In genomic region chr3:10319804-10320203, GRCh38 we compare ENCODE assay signal across 8 cellular contexts. TPM values are rescaled to one million over a fixed set of nuclear protein-coding genes. Genes with fewer than 3 reads are reported as not detected.
DNase-seq lines count a peak whose midpoint lies in the region; ATAC-seq, FAIRE-seq and TF ChIP-seq lines count a peak whose summit lies in the region.

No MANE protein-coding gene starts in this region.

- H3K4me1 ChIP-seq in Caco-2: peaks cover 22% of the 10 kb centered on the region
- no peaks in the 10 kb centered on the region for H3K4me1 ChIP-seq in RWPE2 (ENCODE audit: insufficient read depth, poor library complexity, severe bottlenecking)
- peaks cover 7 to 36% (median 14%) of the 10 kb centered on the region in 3 donors for H3K4me1 ChIP-seq in esophagus squamous epithelium
- no peaks in the 10 kb centered on the region for H3K4me1 ChIP-seq in pancreas

- TF ChIP-seq CTCF in Caco-2 (IDR thresholded peaks at IDR 0.05; ENCODE audit: insufficient read depth in 1 of 2, low read depth in 1 of 2, low read length in 1 of 2, severe bottlenecking in 1 of 2, unreplicated experiment in 1 of 2) (no peak), RWPE2 (IDR thresholded peaks at IDR 0.05; ENCODE audit: poor library complexity, severe bottlenecking) (no peak), esophagus squamous epithelium (IDR thresholded peaks at IDR 0.05) (no peak), pancreas (IDR thresholded peaks at IDR 0.05) (no peak), GM13976 (IDR thresholded peaks at IDR 0.05; ENCODE audit: borderline replicate concordance, control extremely low read depth, extremely low read depth, insufficient read depth, missing control alignments) (no peak)

- no peaks in the 10 kb centered on the region for H3K9me3 Mint-ChIP-seq in Caco-2 (ENCODE audit: unreplicated experiment)

- DNase-seq in Caco-2: no peak
- DNase-seq in RWPE2 (ENCODE audit: low spot score): no peak
- no peak for DNase-seq in esophagus squamous epithelium (lab: John Stamatoyannopoulos, UW)
- no peak for DNase-seq in pancreas
- no peak for DNase-seq in GM13976 (ENCODE audit: low spot score)
- no peak for DNase-seq in HPDE6-E6E7 (ENCODE audit: extremely low spot score)

- H3K27me3 Mint-ChIP-seq in Caco-2 (ENCODE audit: insufficient read depth, unreplicated experiment): no peaks in the 10 kb centered on the region

- peak overlapping the region; percentile 90 for H3K27ac Mint-ChIP-seq in Caco-2 (ENCODE audit: unreplicated experiment)

- CTCF ChIA-PET in Caco-2 (lab: Charles Lee): no interaction called here

- no TSS peak for BruUV-seq in Caco-2 (replicated peaks; lab: Mats Ljungman, UMichigan)

- H3K27me3 ChIP-seq in Caco-2 (replicated peaks; ENCODE audit: control insufficient read depth, insufficient read depth, low read length) (no peaks in the 10 kb centered on the region), RWPE2 (ENCODE audit: insufficient read depth, poor library complexity, severe bottlenecking) (no peaks in the 10 kb centered on the region), esophagus squamous epithelium (no peaks in the 10 kb centered on the region), pancreas (no peaks in the 10 kb centered on the region)

- WGBS in esophagus squamous epithelium, 2 donors: 8 to 10% methylated on average over 2 of the region's 3 CpGs
- 2 to 6% methylated on average over 3 of the region's 3 CpGs for WGBS in pancreas, 2 donors

- H3K4me1 Mint-ChIP-seq in Caco-2 (ENCODE audit: low read depth, unreplicated experiment): no peaks in the 10 kb centered on the region

- H3K27ac ChIP-seq in RWPE2 (ENCODE audit: poor library complexity, severe bottlenecking): no peak overlapping the region
- peak overlapping the region in 3 of 4 donors; percentile 23 to 91 (median 91) for H3K27ac ChIP-seq in esophagus squamous epithelium
- H3K27ac ChIP-seq in pancreas: no peak overlapping the region

- H3K36me3 ChIP-seq in Caco-2 (ENCODE audit: control insufficient read depth, insufficient read depth, low read length) (peaks cover 5% of the 10 kb centered on the region), RWPE2 (ENCODE audit: low read depth) (peaks cover 40% of the 10 kb centered on the region), esophagus squamous epithelium (peaks cover 12 to 44% (median 27%) of the 10 kb centered on the region in 3 donors), pancreas (peaks cover 0 to 21% (median 5%) of the 10 kb centered on the region in 3 donors)

- no peak for TF ChIP-seq POLR2A in esophagus squamous epithelium (IDR thresholded peaks at IDR 0.05)

- intact Hi-C loops in Caco-2 (cut with micrococcal nuclease; ENCODE audit: unreplicated experiment): no loop called here
- intact Hi-C loops in esophagus squamous epithelium (cut with DNase I): no loop called here
- intact Hi-C loops in pancreas (cut with DNase I): no loop called here

- in situ Hi-C loops in GM13976 (cut with MboI; ENCODE audit: low sequenced_read_pairs, unreplicated experiment): no loop called here

- peak overlapping the region; percentile 82 for H3K4me3 Mint-ChIP-seq in Caco-2 (ENCODE audit: unreplicated experiment)

- H3K4me3 ChIP-seq in Caco-2 (ENCODE audit: low read depth, low read length): peak overlapping the region; percentile 73
- H3K4me3 ChIP-seq in RWPE2 (ENCODE audit: severe bottlenecking): peak overlapping the region; percentile 76
- H3K4me3 ChIP-seq in esophagus squamous epithelium: peak overlapping the region; percentile 79 to 99 (median 87)
- H3K4me3 ChIP-seq in pancreas: peak overlapping the region; percentile 66 to 98 (median 94)

- no peak for FAIRE-seq in pancreas (lab: Jason Lieb, UNC)

- POLR2A ChIA-PET in Caco-2 (lab: Charles Lee): no interaction called here

- ATAC-seq in RWPE2 (ENCODE audit: low read depth) (no peak), pancreas (no peak), HG03565 (IDR thresholded peaks at IDR 0.05; ENCODE audit: unreplicated experiment) (no peak), GM18858 (IDR thresholded peaks at IDR 0.05; ENCODE audit: unreplicated experiment) (no peak)

- peaks cover 48% of the 10 kb centered on the region for H3K36me3 Mint-ChIP-seq in Caco-2 (ENCODE audit: insufficient read depth, unreplicated experiment)

- no peaks in the 10 kb centered on the region for H3K9me3 ChIP-seq in Caco-2
- no peaks in the 10 kb centered on the region for H3K9me3 ChIP-seq in RWPE2 (ENCODE audit: severe bottlenecking)
- H3K9me3 ChIP-seq in esophagus squamous epithelium: no peaks in the 10 kb centered on the region
- H3K9me3 ChIP-seq in pancreas: no peaks in the 10 kb centered on the region

RNA-seq across cellular contexts. Expression of gene SEC13, which starts 1.1 kb away (rescaled TPM):
- total RNA-seq in Caco-2 (2022) (135 and 141 TPM in 2 replicates), esophagus squamous epithelium (100 to 1,000 TPM in 2 of 4 donors, 10 to 100 TPM in 2; 80.3 to 109 (median 94.7) TPM), pancreas (10 to 100 TPM; 35.0 to 64.0 (median 45.0) TPM)
- 10 to 100 TPM; 52.7 to 72.3 TPM for polyA plus RNA-seq in pancreas

RNA-seq across cellular contexts. Expression of gene GHRL, which starts 27.1 kb away (rescaled TPM):
- not detected in 2 replicates for total RNA-seq in Caco-2 (2022)
- 1 to 10 TPM in 1 of 4 donors, under 1 TPM in 1, not detected in 2; 0.38 to 1.5 TPM for total RNA-seq in esophagus squamous epithelium
- 10 to 100 TPM in 1 of 6 donors, 1 to 10 TPM in 5; 5.1 to 16.0 (median 6.0) TPM for total RNA-seq in pancreas
- polyA plus RNA-seq in pancreas: 10 to 100 TPM; 20.1 to 22.0 TPM

Comparison
In these comparisons a context has a peak if more than half of its experiments do, and no peak if none do; other contexts are left out.
1. H3K27ac ChIP-seq: peak in esophagus squamous epithelium (3 of 4); none in RWPE2 (single experiment) and pancreas (0 of 4).
2. Peak in every context shown above with its lines, with median percentiles within 50 percentile points of each other: H3K4me3 ChIP-seq.